8 cellular contexts compared by ENCODE assay signal in the genomic region with DNA sequence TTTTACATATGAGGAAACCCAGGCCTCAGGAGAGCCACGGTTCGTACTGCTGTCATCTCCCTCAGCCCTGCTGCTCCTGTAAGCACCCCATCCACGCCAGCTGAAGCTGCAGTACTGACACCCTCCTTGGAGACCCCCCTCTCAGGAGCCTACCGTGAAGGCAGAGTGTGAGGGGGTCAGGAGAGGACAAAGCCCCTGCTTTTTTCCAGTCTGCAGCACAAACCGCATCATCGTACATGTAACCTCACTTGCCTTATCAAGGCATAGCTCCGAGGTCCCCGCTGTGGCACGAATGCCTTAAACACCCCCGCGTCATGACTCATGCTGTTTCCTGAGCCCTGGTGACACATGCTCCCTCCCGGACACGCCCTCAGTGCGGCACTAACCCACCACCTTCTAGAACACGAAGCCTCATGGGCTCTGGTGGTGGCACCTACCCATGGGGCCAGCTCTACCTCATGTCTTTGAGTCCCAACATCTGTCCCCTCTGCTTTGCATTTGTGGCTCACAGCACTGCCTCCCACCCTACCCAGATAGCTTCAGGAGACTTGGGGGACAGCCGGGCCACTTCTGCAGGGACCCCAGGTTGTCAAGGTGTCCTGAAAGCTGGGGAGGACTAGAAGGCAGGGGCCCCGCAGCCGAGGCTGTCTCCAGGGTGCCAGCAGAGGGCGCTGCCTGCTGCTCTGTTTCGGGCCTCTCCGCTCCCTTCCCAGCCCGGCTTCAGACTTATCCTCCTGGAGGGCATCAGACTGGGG. TPM values are rescaled to one million over a fixed set of nuclear protein-coding genes. Genes with fewer than 3 reads are reported as not detected.
DNase-seq lines count a peak whose midpoint lies in the region; ATAC-seq and TF ChIP-seq lines count a peak whose summit lies in the region.

No MANE protein-coding gene starts in this region.

- peak overlapping the region; percentile 92 to 100 (median 99) for H3K27ac Mint-ChIP-seq in IgD-negative memory B cell
- peak overlapping the region; percentile 97 for H3K27ac Mint-ChIP-seq in T-helper 2 cell treated with Interferon-gamma antibody and Interleukin-4, amounts not matched to agents 5 μg/mL and 100 μg/mL, for 36 hours

- no peaks in the 10 kb centered on the region for H3K9me3 Mint-ChIP-seq in IgD-negative memory B cell
- H3K9me3 Mint-ChIP-seq in T-helper 2 cell treated with Interferon-gamma antibody and Interleukin-4, amounts not matched to agents 5 μg/mL and 100 μg/mL, for 36 hours: no peaks in the 10 kb centered on the region

- peaks cover 3% of the 10 kb centered on the region for H3K36me3 Mint-ChIP-seq in IgD-negative memory B cell
- H3K36me3 Mint-ChIP-seq in T-helper 2 cell treated with Interferon-gamma antibody and Interleukin-4, amounts not matched to agents 5 μg/mL and 100 μg/mL, for 36 hours (ENCODE audit: low read depth): peaks cover 43% of the 10 kb centered on the region

- peak; percentile 89 for TF ChIP-seq CTCF in GM10248 (IDR thresholded peaks at IDR 0.05; ENCODE audit: control extremely low read depth, extremely low read depth, low read depth, missing control alignments)

- DNase-seq in GM10248 (ENCODE audit: extremely low spot score): peak; percentile 80
- DNase-seq in T-helper 2 cell treated with Interferon-gamma antibody and Interleukin-4, amounts not matched to agents 5 μg/mL and 100 μg/mL, for 36 hours (ENCODE audit: low spot score): peak; percentile 97
- DNase-seq in amniotic epithelial cell (ENCODE audit: low read depth): peak; percentile 85
- DNase-seq in iPS-NIHi11 (ENCODE audit: low spot score): peak; percentile 79
- DNase-seq in stimulated activated CD4-positive, alpha-beta T cell treated with anti-CD3 and anti-CD28 coated beads, Interleukin-12 subunit alpha, Interleukin-12 subunit beta, amount 100 ng/mL, for 24 hours (ENCODE audit: low read depth in 2 of 2): peak; percentile 92 to 94

- H3K4me3 Mint-ChIP-seq in IgD-negative memory B cell: peak overlapping the region; percentile 70 to 92 (median 81)
- peak overlapping the region; percentile 88 for H3K4me3 Mint-ChIP-seq in T-helper 2 cell treated with Interferon-gamma antibody and Interleukin-4, amounts not matched to agents 5 μg/mL and 100 μg/mL, for 36 hours

- H3K27me3 Mint-ChIP-seq in IgD-negative memory B cell: no peaks in the 10 kb centered on the region
- H3K27me3 Mint-ChIP-seq in T-helper 2 cell treated with Interferon-gamma antibody and Interleukin-4, amounts not matched to agents 5 μg/mL and 100 μg/mL, for 36 hours (ENCODE audit: low read depth): no peaks in the 10 kb centered on the region

- H3K4me1 Mint-ChIP-seq in IgD-negative memory B cell: peaks cover 39 to 81% (median 65%) of the 10 kb centered on the region in 3 donors
- peaks cover 81% of the 10 kb centered on the region for H3K4me1 Mint-ChIP-seq in T-helper 2 cell treated with Interferon-gamma antibody and Interleukin-4, amounts not matched to agents 5 μg/mL and 100 μg/mL, for 36 hours (ENCODE audit: low read depth)

- CTCF ChIA-PET in GM10248 (lab: Yijun Ruan, JAX): interaction anchor here (0.8 to 21.9 kb wide), 30 partner anchors 9 to 197 kb away, joined by 3 to 690 read pairs (median 6); a partner anchor contains a TSS

- ATAC-seq in GM21423 (IDR thresholded peaks at IDR 0.05; ENCODE audit: unreplicated experiment) (no peak), GM18907 (IDR thresholded peaks at IDR 0.05; ENCODE audit: unreplicated experiment) (no peak)

- POLR2A ChIA-PET in GM10248 (lab: Yijun Ruan, JAX): interaction anchor here (1.0 to 2.1 kb wide), 2 partner anchors 34 to 37 kb away, joined by 3 to 13 read pairs; a partner anchor contains a TSS

RNA-seq across cellular contexts. Expression of a gene that starts 4.9 kb away (rescaled TPM):
- polyA plus RNA-seq in IgD-negative memory B cell: 1,152 TPM

RNA-seq across cellular contexts. Expression of a gene that starts 21.7 kb away (rescaled TPM):
- polyA plus RNA-seq in IgD-negative memory B cell: 11.2 TPM

RNA-seq across cellular contexts. Expression of a gene that starts 33.0 kb away (rescaled TPM):
- 10,525 TPM for polyA plus RNA-seq in IgD-negative memory B cell

RNA-seq across cellular contexts. Expression of a gene that starts 50.8 kb away (rescaled TPM):
- polyA plus RNA-seq in IgD-negative memory B cell: 6.6 TPM
